ENCODE assay signal across 1 cellular context in the genomic region with DNA sequence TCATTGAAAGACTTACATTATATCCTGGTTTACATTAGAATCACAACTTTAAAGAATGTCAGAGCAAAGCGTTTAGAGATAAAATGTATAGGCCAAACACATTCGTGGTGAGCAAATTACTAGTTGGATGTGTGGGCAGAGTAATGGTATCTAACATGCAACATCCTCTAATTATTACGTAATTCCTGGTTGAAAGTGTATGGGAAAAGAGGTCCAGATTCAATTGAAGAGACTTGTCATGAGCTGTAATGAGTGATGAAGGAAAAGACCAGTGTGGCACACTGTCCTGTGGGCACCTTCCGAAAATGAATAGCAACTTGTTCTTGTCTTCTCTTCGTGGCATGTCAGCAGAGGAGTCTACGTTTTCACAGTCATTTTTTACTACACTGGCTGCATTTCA.
TF ChIP-seq lines count a peak whose summit lies in the region.

No MANE protein-coding gene starts in this region.

TF ChIP-seq in GM12878, 131 proteins besides CTCF, POLR2A, EP300 and RAD21 (continued from another document):
- TF ChIP-seq E2F8 (IDR thresholded peaks at IDR 0.05; ENCODE audit: low read depth, partially characterized antibody) = no peak
- no peak for TF ChIP-seq CUX1 (IDR thresholded peaks at IDR 0.05; ENCODE audit: insufficient replicate concordance, low read depth, low read length)
- no peak for TF ChIP-seq NFYA (IDR thresholded peaks at IDR 0.05; ENCODE audit: borderline replicate concordance, low read depth, low read length)
- no peak for TF ChIP-seq CHD1 (IDR thresholded peaks at IDR 0.05; ENCODE audit: low read depth, low read length)
- TF ChIP-seq MAX (IDR thresholded peaks at IDR 0.05; ENCODE audit: low read depth, low read length) = no peak
- TF ChIP-seq FOS (IDR thresholded peaks at IDR 0.05; ENCODE audit: borderline replicate concordance, extremely low read depth, insufficient read length) = no peak
- TF ChIP-seq SP1 (IDR thresholded peaks at IDR 0.05; ENCODE audit: low read depth, low read length) = no peak
- no peak for TF ChIP-seq DPF2 (IDR thresholded peaks at IDR 0.05)
- no peak for TF ChIP-seq RB1 (IDR thresholded peaks at IDR 0.05; ENCODE audit: borderline replicate concordance)
